ENCODE assay signal across 17 cellular contexts in genomic region chr10:3406556-3406955, GRCh38.
"Had no signal": no experiment of that assay in that cellular context is flagged by ENCODE, and none has a peak within 500 bp of the region (broad histone marks: within the 10 kb centered on the region; RNA-seq: fewer than 3 reads in every experiment).

No MANE protein-coding gene starts in this region.

- H3K27ac Mint-ChIP-seq: activated T-helper 1 cell treated with anti-CD3 and anti-CD28 coated beads, Interleukin-12 subunit alpha, Interleukin-12 subunit beta, Interleukin-2, Interleukin-4 antibody, amounts not matched to agents 30 ng/mL and 10 ng/mL and 1 ng/mL, durations not matched to agents 14 hours and 24 hours and 36 hours; dendritic cell treated with granulocyte-macrophage colony-stimulating factor and Interleukin-4, amounts not matched to agents 40 ng/mL and 50 ng/mL, for 4 days; effector memory CD8-positive, alpha-beta T cell; T-helper 2 cell treated with Interferon-gamma antibody and Interleukin-4, amounts not matched to agents 5 μg/mL and 100 μg/mL, for 36 hours had no signal

- H3K4me3 ChIP-seq: ascending aorta, breast epithelium, psoas muscle, sigmoid colon, thyroid gland, uterus had no signal

- H3K4me3 Mint-ChIP-seq: activated T-helper 1 cell treated with anti-CD3 and anti-CD28 coated beads, Interleukin-12 subunit alpha, Interleukin-12 subunit beta, Interleukin-2, Interleukin-4 antibody, amounts not matched to agents 30 ng/mL and 10 ng/mL and 1 ng/mL, durations not matched to agents 14 hours and 24 hours and 36 hours; dendritic cell treated with granulocyte-macrophage colony-stimulating factor and Interleukin-4, amounts not matched to agents 40 ng/mL and 50 ng/mL, for 4 days; effector memory CD8-positive, alpha-beta T cell; nephron; T-helper 2 cell treated with Interferon-gamma antibody and Interleukin-4, amounts not matched to agents 5 μg/mL and 100 μg/mL, for 36 hours had no signal

- H3K27ac ChIP-seq: ascending aorta, breast epithelium, psoas muscle, thyroid gland, uterus had no signal

- DNase-seq: activated CD4-positive, alpha-beta T cell treated with anti-CD3 and anti-CD28 coated beads, Interleukin-2, amount 50 U/mL, for 1 hour; activated naive CD4-positive, alpha-beta T cell; effector memory CD8-positive, alpha-beta T cell; mesendoderm; occipital lobe; psoas muscle; sigmoid colon; stimulated activated CD4-positive, alpha-beta T cell treated with anti-CD3 and anti-CD28 coated beads, Interleukin-1b, Interleukin-23, amount 100 ng/mL, for 48 hours; SW 1271; thyroid gland; uterus had no signal

- H3K9me3 ChIP-seq: ascending aorta, breast epithelium, psoas muscle, thyroid gland, uterus had no signal

- H3K4me1 ChIP-seq: ascending aorta, breast epithelium, psoas muscle, thyroid gland, uterus had no signal

- H3K27me3 ChIP-seq: ascending aorta, breast epithelium, sigmoid colon, thyroid gland, uterus had no signal

- ATAC-seq: effector memory CD8-positive, alpha-beta T cell; psoas muscle had no signal

- H3K36me3 ChIP-seq: ascending aorta, breast epithelium, sigmoid colon, thyroid gland, uterus had no signal
